Comparison of ENCODE assay signal across 1 cellular context in the genomic region with DNA sequence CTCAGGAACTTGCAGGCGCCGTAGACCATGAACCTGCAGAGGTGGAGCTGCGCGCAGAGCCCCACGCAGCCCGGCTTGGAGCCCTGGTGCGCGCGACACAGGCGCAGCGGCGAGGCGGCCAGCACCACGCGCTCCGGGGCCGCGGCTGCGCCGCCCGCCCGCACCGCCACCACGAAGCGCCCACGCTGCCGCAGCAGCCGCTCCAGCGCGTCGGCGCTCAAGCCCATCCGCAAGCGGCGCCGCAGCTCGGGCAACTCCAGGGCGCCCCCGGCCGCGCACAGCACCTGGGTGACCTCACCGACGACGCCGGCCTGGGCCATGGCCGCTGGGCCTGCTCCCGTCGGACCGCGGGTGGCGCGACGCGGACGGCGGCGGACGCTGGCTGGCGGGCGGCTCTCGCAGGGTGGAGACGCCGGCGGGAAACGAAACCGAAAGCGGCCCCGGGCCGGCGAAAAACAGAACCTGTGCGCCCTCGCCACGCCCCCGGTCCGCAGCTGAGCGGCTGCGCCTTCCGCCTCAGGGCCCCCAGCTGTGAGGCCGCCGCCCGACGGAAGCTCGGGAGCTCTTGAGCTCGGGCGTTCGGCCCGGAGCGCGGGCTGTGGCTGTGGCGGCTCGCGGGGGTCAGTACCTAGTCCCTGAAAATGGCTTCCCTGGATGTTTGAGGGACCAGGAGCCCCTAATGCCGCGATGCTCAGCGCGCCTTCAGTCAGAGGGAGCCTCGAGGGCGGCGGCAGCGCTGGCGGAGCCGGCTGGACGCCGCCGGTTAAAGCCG.
TF ChIP-seq lines count a peak whose summit lies in the region.

Gene PARP12 (minus strand): TSS at position 424 of the 772 bp plus-strand sequence. CDS start 104 bp downstream, at position 320.

TF ChIP-seq in HepG2, 621 proteins besides CTCF, POLR2A, EP300 and RAD21 (continued from another document and continues in another):
- TF ChIP-seq ZNF687 (CRISPR knock-in tag; IDR thresholded peaks at IDR 0.05) (peak; percentile 93), ZBTB8A (CRISPR knock-in tag; IDR thresholded peaks at IDR 0.05; ENCODE audit: borderline replicate concordance, low read depth) (no peak), ZUFSP (CRISPR knock-in tag; IDR thresholded peaks at IDR 0.05; ENCODE audit: borderline replicate concordance) (no peak), ZBTB3 (CRISPR knock-in tag; IDR thresholded peaks at IDR 0.05; ENCODE audit: borderline replicate concordance, low read depth) (no peak), NCOA1 (CRISPR knock-in tag; IDR thresholded peaks at IDR 0.05) (0 out of 2 replicates have a peak, but pooled peaks have one; percentile 34), MXI1 (IDR thresholded peaks at IDR 0.05; ENCODE audit: borderline replicate concordance, low read depth, low read length) (peak; percentile 68; the same call in 1 of the 3 replicates), XBP1 (CRISPR knock-in tag; IDR thresholded peaks at IDR 0.05) (no peak), KIAA2018 (CRISPR knock-in tag; IDR thresholded peaks at IDR 0.05; ENCODE audit: borderline replicate concordance) (no peak), TGIF2 (CRISPR knock-in tag; IDR thresholded peaks at IDR 0.05) (no peak), ZBTB7A (CRISPR knock-in tag; IDR thresholded peaks at IDR 0.05) (no peak), ZNF670 (CRISPR knock-in tag; IDR thresholded peaks at IDR 0.05; ENCODE audit: borderline replicate concordance) (peak; percentile 87; the same call in 1 of the 2 replicates), ZNF12 (CRISPR knock-in tag; IDR thresholded peaks at IDR 0.05) (no peak), MYNN (CRISPR knock-in tag; IDR thresholded peaks at IDR 0.05; ENCODE audit: low read depth) (no peak), ARID4A (CRISPR knock-in tag; IDR thresholded peaks at IDR 0.05; ENCODE audit: borderline replicate concordance) (peak; percentile 85; the same call in 1 of the 2 replicates), ZKSCAN8 (CRISPR knock-in tag; IDR thresholded peaks at IDR 0.05; ENCODE audit: borderline replicate concordance) (no peak), MAF1 (CRISPR knock-in tag; IDR thresholded peaks at IDR 0.05; ENCODE audit: borderline replicate concordance) (0 out of 2 replicates have a peak, but pooled peaks have one; percentile 42), PPARG (CRISPR knock-in tag; conservative IDR thresholded peaks at IDR 0.05) (peak; percentile 37; the same call in 1 of the 2 replicates), DRAP1 (CRISPR knock-in tag; IDR thresholded peaks at IDR 0.05) (no peak), ZNF17 (CRISPR knock-in tag; IDR thresholded peaks at IDR 0.05) (no peak)
- TF ChIP-seq, protein P1, sequence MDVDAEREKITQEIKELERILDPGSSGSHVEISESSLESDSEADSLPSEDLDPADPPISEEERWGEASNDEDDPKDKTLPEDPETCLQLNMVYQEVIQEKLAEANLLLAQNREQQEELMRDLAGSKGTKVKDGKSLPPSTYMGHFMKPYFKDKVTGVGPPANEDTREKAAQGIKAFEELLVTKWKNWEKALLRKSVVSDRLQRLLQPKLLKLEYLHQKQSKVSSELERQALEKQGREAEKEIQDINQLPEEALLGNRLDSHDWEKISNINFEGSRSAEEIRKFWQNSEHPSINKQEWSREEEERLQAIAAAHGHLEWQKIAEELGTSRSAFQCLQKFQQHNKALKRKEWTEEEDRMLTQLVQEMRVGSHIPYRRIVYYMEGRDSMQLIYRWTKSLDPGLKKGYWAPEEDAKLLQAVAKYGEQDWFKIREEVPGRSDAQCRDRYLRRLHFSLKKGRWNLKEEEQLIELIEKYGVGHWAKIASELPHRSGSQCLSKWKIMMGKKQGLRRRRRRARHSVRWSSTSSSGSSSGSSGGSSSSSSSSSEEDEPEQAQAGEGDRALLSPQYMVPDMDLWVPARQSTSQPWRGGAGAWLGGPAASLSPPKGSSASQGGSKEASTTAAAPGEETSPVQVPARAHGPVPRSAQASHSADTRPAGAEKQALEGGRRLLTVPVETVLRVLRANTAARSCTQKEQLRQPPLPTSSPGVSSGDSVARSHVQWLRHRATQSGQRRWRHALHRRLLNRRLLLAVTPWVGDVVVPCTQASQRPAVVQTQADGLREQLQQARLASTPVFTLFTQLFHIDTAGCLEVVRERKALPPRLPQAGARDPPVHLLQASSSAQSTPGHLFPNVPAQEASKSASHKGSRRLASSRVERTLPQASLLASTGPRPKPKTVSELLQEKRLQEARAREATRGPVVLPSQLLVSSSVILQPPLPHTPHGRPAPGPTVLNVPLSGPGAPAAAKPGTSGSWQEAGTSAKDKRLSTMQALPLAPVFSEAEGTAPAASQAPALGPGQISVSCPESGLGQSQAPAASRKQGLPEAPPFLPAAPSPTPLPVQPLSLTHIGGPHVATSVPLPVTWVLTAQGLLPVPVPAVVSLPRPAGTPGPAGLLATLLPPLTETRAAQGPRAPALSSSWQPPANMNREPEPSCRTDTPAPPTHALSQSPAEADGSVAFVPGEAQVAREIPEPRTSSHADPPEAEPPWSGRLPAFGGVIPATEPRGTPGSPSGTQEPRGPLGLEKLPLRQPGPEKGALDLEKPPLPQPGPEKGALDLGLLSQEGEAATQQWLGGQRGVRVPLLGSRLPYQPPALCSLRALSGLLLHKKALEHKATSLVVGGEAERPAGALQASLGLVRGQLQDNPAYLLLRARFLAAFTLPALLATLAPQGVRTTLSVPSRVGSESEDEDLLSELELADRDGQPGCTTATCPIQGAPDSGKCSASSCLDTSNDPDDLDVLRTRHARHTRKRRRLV (CRISPR knock-in tag; IDR thresholded peaks at IDR 0.05): no peak
